13 cellular contexts compared by ENCODE assay signal in the genomic region with DNA sequence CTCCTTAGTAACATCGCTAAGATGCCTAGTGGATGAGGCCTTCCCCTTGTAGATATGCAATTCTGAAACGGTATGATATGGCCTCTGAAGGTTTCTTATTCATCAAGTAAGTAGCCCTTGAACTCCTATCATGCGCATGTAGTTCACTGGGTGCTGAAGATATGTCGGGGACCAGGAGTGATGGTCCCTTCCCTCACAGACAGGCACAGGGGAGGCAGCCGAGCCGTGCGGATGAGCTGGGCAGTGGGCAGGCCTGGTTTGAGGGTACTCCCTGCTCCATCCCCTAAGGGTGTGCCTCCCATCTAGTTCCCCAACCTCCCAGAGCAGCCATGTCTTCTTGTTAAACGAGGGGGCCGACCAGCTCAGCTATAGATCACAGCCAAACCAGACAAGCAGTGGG. TPM values are rescaled to one million over a fixed set of nuclear protein-coding genes. Genes with fewer than 3 reads are reported as not detected.
A peak's percentile ranks its signal among the peaks of the same experiment; 100 is the strongest.
DNase-seq lines count a peak whose midpoint lies in the region; ATAC-seq and TF ChIP-seq lines count a peak whose summit lies in the region.
"Had no signal": no experiment of that assay in that cellular context is flagged by ENCODE, and none has a peak within 500 bp of the region (broad histone marks: within the 10 kb centered on the region; RNA-seq: fewer than 3 reads in every experiment).

No MANE protein-coding gene starts in this region.

- no peak overlapping the region for H3K4me3 Mint-ChIP-seq in brain
- H3K4me3 Mint-ChIP-seq: B cell, IgD-negative memory B cell had no signal

- 0 out of 2 replicates have a peak, but pooled peaks cover 8% of the 10 kb centered on the region for H4K20me1 ChIP-seq in BLaER1

- TF ChIP-seq CTCF in brain (conservative IDR thresholded peaks at IDR 0.05), result no peak

- peak overlapping the region; percentile 70 for H3K4me2 ChIP-seq in BLaER1

- no peaks in the 10 kb centered on the region for H3K27me3 ChIP-seq in BLaER1
- H3K27me3 ChIP-seq in H7 (ENCODE audit: control insufficient read depth, insufficient read depth, low read length), result no peaks in the 10 kb centered on the region
- H3K27me3 ChIP-seq in muscle layer of colon (ENCODE audit: control insufficient read depth in 1 of 2, insufficient read depth in 2 of 2, low read length in 2 of 2), result no peaks in the 10 kb centered on the region

- ATAC-seq in HG03469 (IDR thresholded peaks at IDR 0.05; ENCODE audit: unreplicated experiment) (no peak), GM21786 (IDR thresholded peaks at IDR 0.05; ENCODE audit: unreplicated experiment) (no peak)

- H3K4me1 Mint-ChIP-seq in brain, result peaks cover 37% of the 10 kb centered on the region

- H3K36me3 Mint-ChIP-seq in brain, result no peaks in the 10 kb centered on the region

- H3K9me3 ChIP-seq in BLaER1 (no peaks in the 10 kb centered on the region), muscle layer of colon (ENCODE audit: low read length) (no peaks in the 10 kb centered on the region)
- H3K9me3 ChIP-seq: A549 had no signal

- H3K27ac ChIP-seq in BLaER1, result no peak overlapping the region
- H3K27ac ChIP-seq in muscle layer of colon (ENCODE audit: low read depth, low read length), result peak overlapping the region; percentile 25
- H3K27ac ChIP-seq: A549, GM23248 had no signal

- peak overlapping the region; percentile 78 to 97 (median 94) for H3K27ac Mint-ChIP-seq in brain
- H3K27ac Mint-ChIP-seq: B cell had no signal

- H3K4me1 ChIP-seq in BLaER1, result peaks cover 77% of the 10 kb centered on the region
- H3K4me1 ChIP-seq in muscle layer of colon (ENCODE audit: insufficient read depth, low read length), result peaks cover 9% of the 10 kb centered on the region
- H3K4me1 ChIP-seq: A549 had no signal

- no peaks in the 10 kb centered on the region for H3K9me3 Mint-ChIP-seq in brain
- H3K9me3 Mint-ChIP-seq: CD4-positive, CD25-positive, alpha-beta regulatory T cell; IgD-negative memory B cell had no signal

- DNase-seq in H7, result peak; percentile 55
- no peak for DNase-seq in D341Med (ENCODE audit: low spot score)
- no peak for DNase-seq in SHP77 (lab: John Stamatoyannopoulos, UW)

- no peak overlapping the region for H3K9ac ChIP-seq in BLaER1
- no peak overlapping the region for H3K9ac ChIP-seq in muscle layer of colon (ENCODE audit: low read length)
- H3K9ac ChIP-seq: GM23248 had no signal

- peaks cover 3% of the 10 kb centered on the region for H3K27me3 Mint-ChIP-seq in brain
- H3K27me3 Mint-ChIP-seq: CD4-positive, CD25-positive, alpha-beta regulatory T cell had no signal

- no peaks in the 10 kb centered on the region for H3K36me3 ChIP-seq in BLaER1
- no peaks in the 10 kb centered on the region for H3K36me3 ChIP-seq in H7 (replicated peaks; ENCODE audit: control insufficient read depth, insufficient read depth, low read length)
- peaks cover 12% of the 10 kb centered on the region for H3K36me3 ChIP-seq in muscle layer of colon (ENCODE audit: insufficient read depth, low read length)

- H3K4me3 ChIP-seq in BLaER1, result no peak overlapping the region
- no peak overlapping the region for H3K4me3 ChIP-seq in H7 (ENCODE audit: insufficient read depth, low read depth, low read length)
- no peak overlapping the region for H3K4me3 ChIP-seq in muscle layer of colon (ENCODE audit: low read depth in 1 of 2, low read length in 2 of 2)
- H3K4me3 ChIP-seq: A549, GM23248 had no signal

RNA-seq across cellular contexts. Expression of gene TP53I11, which starts 40.1 kb away (rescaled TPM):
- 34.6 and 46.9 TPM in 2 replicates for total RNA-seq in H7 (2014; rRNA removed; shearing (Covaris generic))
- polyA plus RNA-seq in brain (ENCODE audit: insufficient read depth, low read depth, low replicate concordance), result 75.8 TPM
